ENCODE assay signal across 9 cellular contexts in the genomic region with DNA sequence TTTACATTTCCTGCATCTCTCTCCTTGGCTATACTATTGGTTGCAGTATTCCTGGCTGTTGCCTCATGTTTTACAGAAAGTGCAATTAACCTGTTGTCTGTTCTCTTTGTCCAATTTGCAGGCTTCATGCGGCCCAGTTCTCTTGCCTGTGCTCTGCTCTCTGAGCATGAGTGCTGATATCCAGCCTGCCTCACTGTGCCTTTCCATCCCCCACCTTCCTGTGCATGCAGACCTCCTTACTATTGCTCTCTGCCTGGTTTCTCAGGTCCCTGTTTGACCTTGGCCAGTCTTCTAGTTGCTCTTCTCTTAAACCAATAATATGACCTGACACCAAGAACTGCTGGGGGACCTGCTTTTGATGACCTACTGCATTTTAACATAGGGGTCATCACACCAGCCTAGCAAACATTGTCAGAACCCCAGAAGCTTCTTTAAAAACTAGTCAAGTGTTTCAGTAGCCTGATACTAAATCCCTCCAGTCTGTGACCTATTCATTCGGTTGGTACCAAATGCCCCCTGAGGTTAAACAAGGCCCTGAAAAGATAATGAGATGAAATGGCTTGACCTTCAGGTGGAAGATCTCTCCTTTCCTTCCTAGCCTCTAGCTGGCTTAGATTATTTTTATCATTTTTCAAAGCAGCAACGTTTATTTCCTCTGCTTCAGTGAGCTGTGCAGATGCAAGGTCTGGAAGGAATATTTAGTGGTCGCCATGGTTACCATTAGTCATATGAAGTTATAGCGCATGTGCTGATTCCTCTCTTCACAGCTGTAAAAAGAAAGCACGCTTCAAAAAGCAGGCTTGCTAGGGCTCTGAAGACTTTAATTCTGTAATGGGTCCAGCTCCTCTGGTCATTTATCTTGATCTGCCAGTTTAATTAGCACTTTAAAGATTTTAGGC.
A peak's percentile ranks its signal among the peaks of the same experiment; 100 is the strongest.
DNase-seq lines count a peak whose midpoint lies in the region; FAIRE-seq and TF ChIP-seq lines count a peak whose summit lies in the region.
"Had no signal": no experiment of that assay in that cellular context is flagged by ENCODE, and none has a peak within 500 bp of the region (broad histone marks: within the 10 kb centered on the region; RNA-seq: fewer than 3 reads in every experiment).

No MANE protein-coding gene starts in this region.

- H3K4me1 ChIP-seq in osteoblast (ENCODE audit: insufficient read depth, low read length), result peaks cover 42% of the 10 kb centered on the region

- TF ChIP-seq CTCF in GM20000 (IDR thresholded peaks at IDR 0.05; ENCODE audit: extremely low read depth, missing control alignments), result no peak
- no peak for TF ChIP-seq CTCF in osteoblast (IDR thresholded peaks at IDR 0.05; ENCODE audit: extremely low read depth, low read depth, low read length)

- no peaks in the 10 kb centered on the region for H4K20me1 ChIP-seq in osteoblast (ENCODE audit: insufficient read depth, low read length)

- peak overlapping the region; percentile 14 for H3K4me2 ChIP-seq in osteoblast (ENCODE audit: insufficient read depth, low read length)

- no peaks in the 10 kb centered on the region for H3K9me3 ChIP-seq in osteoblast (ENCODE audit: low read depth, low read length)
- H3K9me3 ChIP-seq: tibial nerve had no signal

- H3K4me3 ChIP-seq in osteoblast (ENCODE audit: insufficient read depth, low read length), result no peak overlapping the region
- H3K4me3 ChIP-seq: tibial nerve had no signal

- H3K36me3 ChIP-seq in osteoblast (ENCODE audit: insufficient read depth, low read length), result no peaks in the 10 kb centered on the region
- H3K36me3 ChIP-seq: tibial nerve had no signal

- no peak overlapping the region for H2AFZ ChIP-seq in osteoblast (ENCODE audit: low read length)

- DNase-seq in Ammon's horn (ENCODE audit: low spot score), result peak; percentile 37
- DNase-seq in GM20000 (ENCODE audit: low spot score), result peak; percentile 47
- DNase-seq in RCC 7860 (ENCODE audit: low spot score), result peak; percentile 93
- DNase-seq in fibroblast of gingiva (ENCODE audit: low read depth), result peak; percentile 97
- DNase-seq in osteoblast (ENCODE audit: insufficient read length, low spot score, missing footprints), result peak; percentile 86
- no peak for DNase-seq in iPS-NIHi7 (ENCODE audit: extremely low spot score)
- no peak for DNase-seq in globus pallidus (ENCODE audit: low spot score)
- DNase-seq in stimulated activated CD4-positive, alpha-beta T cell treated with anti-CD3 and anti-CD28 coated beads, Interleukin-1b, Interleukin-23, amount 100 ng/mL, for 48 hours, result no peak

- H3K27ac ChIP-seq in osteoblast (ENCODE audit: low read depth, low read length), result peak overlapping the region; percentile 81

- H3K27me3 ChIP-seq in osteoblast (ENCODE audit: insufficient read depth, low read length), result no peaks in the 10 kb centered on the region
- H3K27me3 ChIP-seq: tibial nerve had no signal

- FAIRE-seq in RCC 7860 (lab: Jason Lieb, UNC), result peak; percentile 74

- no peaks in the 10 kb centered on the region for H3K79me2 ChIP-seq in osteoblast (ENCODE audit: insufficient read depth, low read length)

Comparison
In these comparisons a context has a peak if more than half of its experiments do, and no peak if none do; other contexts are left out.
1. DNase-seq: peak in Ammon's horn (single experiment), GM20000 (single experiment), RCC 7860 (single experiment), fibroblast of gingiva (single experiment) and osteoblast (single experiment); none in iPS-NIHi7 (single experiment), globus pallidus (single experiment) and stimulated activated CD4-positive, alpha-beta T cell treated with anti-CD3 and anti-CD28 coated beads, Interleukin-1b, Interleukin-23, amount 100 ng/mL, for 48 hours (single experiment).